In genomic region chr21:40210251-40210650, GRCh38 we compare ENCODE assay signal across 38 cellular contexts.
"Had no signal": no experiment of that assay in that cellular context is flagged by ENCODE, and none has a peak within 500 bp of the region (broad histone marks: within the 10 kb centered on the region; RNA-seq: fewer than 3 reads in every experiment).

No MANE protein-coding gene starts in this region.

- H3K4me3 Mint-ChIP-seq: activated naive CD4-positive, alpha-beta T cell treated with anti-CD3 and anti-CD28 coated beads for 36 hours; activated naive CD4-positive, alpha-beta T cell treated with anti-CD3 and anti-CD28 coated beads, Interleukin-2, amount 10 ng/mL, durations not matched to agents 7 days and 5 days; activated naive CD4-positive, alpha-beta T cell treated with anti-CD3 and anti-CD28 coated beads, Interleukin-2, amount 50 U/mL, for 24 hours; activated naive CD8-positive, alpha-beta T cell; activated naive CD8-positive, alpha-beta T cell treated with anti-CD3 and anti-CD28 coated beads for 36 hours; activated naive CD8-positive, alpha-beta T cell treated with anti-CD3 and anti-CD28 coated beads, Interleukin-2, amount 10 ng/mL, durations not matched to agents 7 days and 5 days; activated naive CD8-positive, alpha-beta T cell treated with anti-CD3 and anti-CD28 coated beads, Interleukin-2, amount 50 U/mL, for 24 hours; activated T-cell treated with anti-CD3 and anti-CD28 coated beads, Interleukin-2, amount 50 U/mL, for 24 hours; activated T-cell treated with anti-CD3 and anti-CD28 coated beads, Interleukin-2, amount 50 U/mL, for 4 hours; activated T-cell treated with anti-CD3 and anti-CD28 coated beads, Interleukin-2, amount 50 U/mL, for 72 hours; activated T-helper 1 cell treated with anti-CD3 and anti-CD28 coated beads, Interleukin-12 subunit alpha, Interleukin-12 subunit beta, Interleukin-2, Interleukin-4 antibody, amounts not matched to agents 30 ng/mL and 10 ng/mL and 1 ng/mL, durations not matched to agents 14 hours and 24 hours and 36 hours; activated T-helper 17 cell treated with anti-CD3 and anti-CD28 coated beads, Interleukin-2, amount 50 U/mL, for 72 hours; brain; central memory CD8-positive, alpha-beta T cell had no signal

- H3K4me1 ChIP-seq: adrenal gland, ascending aorta, body of pancreas, breast epithelium had no signal

- H3K4me1 Mint-ChIP-seq: activated naive CD4-positive, alpha-beta T cell treated with anti-CD3 and anti-CD28 coated beads, Interleukin-2, amount 10 ng/mL, durations not matched to agents 7 days and 5 days; activated naive CD4-positive, alpha-beta T cell treated with anti-CD3 and anti-CD28 coated beads, Interleukin-2, amount 50 U/mL, for 24 hours; activated naive CD8-positive, alpha-beta T cell treated with anti-CD3 and anti-CD28 coated beads for 36 hours; activated naive CD8-positive, alpha-beta T cell treated with anti-CD3 and anti-CD28 coated beads, Interleukin-2, amount 10 ng/mL, durations not matched to agents 7 days and 5 days; activated naive CD8-positive, alpha-beta T cell treated with anti-CD3 and anti-CD28 coated beads, Interleukin-2, amount 50 U/mL, for 24 hours; activated T-helper 17 cell treated with anti-CD3 and anti-CD28 coated beads, Interleukin-2, amount 50 U/mL, for 72 hours; central memory CD8-positive, alpha-beta T cell had no signal

- H3K36me3 ChIP-seq: adrenal gland, ascending aorta, brain microvascular endothelial cell, breast epithelium, cardiac muscle cell had no signal

- H3K9me3 ChIP-seq: adrenal gland, ascending aorta, body of pancreas, breast epithelium had no signal

- H3K27ac Mint-ChIP-seq: activated naive CD4-positive, alpha-beta T cell treated with anti-CD3 and anti-CD28 coated beads for 36 hours; activated naive CD4-positive, alpha-beta T cell treated with anti-CD3 and anti-CD28 coated beads, Interleukin-2, amount 10 ng/mL, durations not matched to agents 7 days and 5 days; activated naive CD4-positive, alpha-beta T cell treated with anti-CD3 and anti-CD28 coated beads, Interleukin-2, amount 50 U/mL, for 24 hours; activated naive CD4-positive, alpha-beta T cell treated with anti-CD3 and anti-CD28 coated beads, Interleukin-2, amount 50 U/mL, for 72 hours; activated naive CD8-positive, alpha-beta T cell; activated naive CD8-positive, alpha-beta T cell treated with anti-CD3 and anti-CD28 coated beads for 36 hours; activated naive CD8-positive, alpha-beta T cell treated with anti-CD3 and anti-CD28 coated beads, Interleukin-2, amount 10 ng/mL, durations not matched to agents 7 days and 5 days; activated naive CD8-positive, alpha-beta T cell treated with anti-CD3 and anti-CD28 coated beads, Interleukin-2, amount 50 U/mL, for 24 hours; activated T-cell treated with anti-CD3 and anti-CD28 coated beads, Interleukin-2, amount 50 U/mL, for 24 hours; activated T-cell treated with anti-CD3 and anti-CD28 coated beads, Interleukin-2, amount 50 U/mL, for 72 hours; activated T-helper 1 cell treated with anti-CD3 and anti-CD28 coated beads, Interleukin-12 subunit alpha, Interleukin-12 subunit beta, Interleukin-2, Interleukin-4 antibody, amounts not matched to agents 30 ng/mL and 10 ng/mL and 1 ng/mL, durations not matched to agents 14 hours and 24 hours and 36 hours; activated T-helper 17 cell treated with anti-CD3 and anti-CD28 coated beads, Interleukin-2, amount 50 U/mL, for 72 hours; activated T-helper 2 cell treated with anti-CD3 and anti-CD28 coated beads, Interferon-gamma antibody, Interleukin-2, Interleukin-4, amounts not matched to agents 10 μg/mL and 5 μg/mL and 100 μg/mL, durations not matched to agents 14 hours and 24 hours and 36 hours had no signal

- H3K9me3 Mint-ChIP-seq: activated naive CD4-positive, alpha-beta T cell treated with anti-CD3 and anti-CD28 coated beads, Interleukin-2, amount 50 U/mL, for 24 hours; activated naive CD4-positive, alpha-beta T cell treated with anti-CD3 and anti-CD28 coated beads, Interleukin-2, amount 50 U/mL, for 72 hours; activated naive CD8-positive, alpha-beta T cell treated with anti-CD3 and anti-CD28 coated beads for 36 hours; activated naive CD8-positive, alpha-beta T cell treated with anti-CD3 and anti-CD28 coated beads, Interleukin-2, amount 10 ng/mL, durations not matched to agents 7 days and 5 days; activated naive CD8-positive, alpha-beta T cell treated with anti-CD3 and anti-CD28 coated beads, Interleukin-2, amount 50 U/mL, for 24 hours; activated T-cell treated with anti-CD3 and anti-CD28 coated beads, Interleukin-2, amount 50 U/mL, for 4 hours had no signal

- DNase-seq: activated effector memory CD4-positive, alpha-beta T cell treated with anti-CD3 and anti-CD28 coated beads, Interleukin-2, amount 50 U/mL, for 16 hours; activated effector memory CD4-positive, alpha-beta T cell treated with Interleukin-2 at 50 U/mL for 16 hours; activated gamma-delta T cell; activated gamma-delta T cell treated with Interleukin-2 at 50 U/mL for 16 hours; activated naive CD4-positive, alpha-beta T cell; activated naive CD4-positive, alpha-beta T cell treated with anti-CD3 and anti-CD28 coated beads for 36 hours; activated naive CD4-positive, alpha-beta T cell treated with anti-CD3 and anti-CD28 coated beads, Interleukin-2, amount 10 ng/mL, durations not matched to agents 7 days and 5 days; activated naive CD4-positive, alpha-beta T cell treated with anti-CD3 and anti-CD28 coated beads, Interleukin-2, amount 50 U/mL, for 16 hours; activated naive CD4-positive, alpha-beta T cell treated with Interleukin-2 at 50 U/mL for 16 hours; activated naive CD8-positive, alpha-beta T cell treated with anti-CD3 and anti-CD28 coated beads for 36 hours; activated naive CD8-positive, alpha-beta T cell treated with anti-CD3 and anti-CD28 coated beads, Interleukin-2, amount 10 ng/mL, durations not matched to agents 7 days and 5 days; activated naive CD8-positive, alpha-beta T cell treated with anti-CD3 and anti-CD28 coated beads, Interleukin-2, amount 50 U/mL, for 24 hours; activated T-cell treated with anti-CD3 and anti-CD28 coated beads, Interleukin-2, amount 50 U/mL, for 1 hour; activated T-cell treated with anti-CD3 and anti-CD28 coated beads, Interleukin-2, amount 50 U/mL, for 24 hours; activated T-cell treated with anti-CD3 and anti-CD28 coated beads, Interleukin-2, amount 50 U/mL, for 4 hours; activated T-cell treated with anti-CD3 and anti-CD28 coated beads, Interleukin-2, amount 50 U/mL, for 48 hours; activated T-cell treated with anti-CD3 and anti-CD28 coated beads, Interleukin-2, amount 50 U/mL, for 72 hours; adrenal gland; amniotic stem cell; amygdala; anterior cingulate cortex; aorta; body of pancreas; brain microvascular endothelial cell; caudate nucleus; central memory CD4-positive, alpha-beta T cell; cerebellar nuclear complex had no signal

- ATAC-seq: activated naive CD4-positive, alpha-beta T cell treated with anti-CD3 and anti-CD28 coated beads, Interleukin-2, amount 50 U/mL, for 72 hours; activated naive CD8-positive, alpha-beta T cell treated with anti-CD3 and anti-CD28 coated beads, Interleukin-2, amount 50 U/mL, for 24 hours; activated T-cell treated with anti-CD3 and anti-CD28 coated beads, Interleukin-2, amount 50 U/mL, for 4 hours; activated T-cell treated with anti-CD3 and anti-CD28 coated beads, Interleukin-2, amount 50 U/mL, for 72 hours; activated T-helper 17 cell treated with anti-CD3 and anti-CD28 coated beads, Interleukin-2, amount 50 U/mL, for 72 hours; body of pancreas had no signal

- H3K27me3 Mint-ChIP-seq: activated naive CD4-positive, alpha-beta T cell treated with anti-CD3 and anti-CD28 coated beads, Interleukin-2, amount 10 ng/mL, durations not matched to agents 7 days and 5 days; activated naive CD8-positive, alpha-beta T cell treated with anti-CD3 and anti-CD28 coated beads for 36 hours; activated naive CD8-positive, alpha-beta T cell treated with anti-CD3 and anti-CD28 coated beads, Interleukin-2, amount 10 ng/mL, durations not matched to agents 7 days and 5 days; activated naive CD8-positive, alpha-beta T cell treated with anti-CD3 and anti-CD28 coated beads, Interleukin-2, amount 50 U/mL, for 24 hours; activated T-cell treated with anti-CD3 and anti-CD28 coated beads, Interleukin-2, amount 50 U/mL, for 24 hours; activated T-helper 17 cell treated with anti-CD3 and anti-CD28 coated beads, Interleukin-2, amount 50 U/mL, for 72 hours; central memory CD8-positive, alpha-beta T cell had no signal

- H3K36me3 Mint-ChIP-seq: activated naive CD4-positive, alpha-beta T cell treated with anti-CD3 and anti-CD28 coated beads, Interleukin-2, amount 10 ng/mL, durations not matched to agents 7 days and 5 days; activated naive CD4-positive, alpha-beta T cell treated with anti-CD3 and anti-CD28 coated beads, Interleukin-2, amount 50 U/mL, for 24 hours; activated naive CD4-positive, alpha-beta T cell treated with anti-CD3 and anti-CD28 coated beads, Interleukin-2, amount 50 U/mL, for 72 hours; activated naive CD8-positive, alpha-beta T cell; activated naive CD8-positive, alpha-beta T cell treated with anti-CD3 and anti-CD28 coated beads for 36 hours; activated naive CD8-positive, alpha-beta T cell treated with anti-CD3 and anti-CD28 coated beads, Interleukin-2, amount 10 ng/mL, durations not matched to agents 7 days and 5 days; brain had no signal

- H3K27me3 ChIP-seq: adrenal gland, ascending aorta, body of pancreas, brain microvascular endothelial cell, breast epithelium, cardiac muscle cell had no signal

- H3K27ac ChIP-seq: adrenal gland, ascending aorta, body of pancreas, brain microvascular endothelial cell, breast epithelium, cardiac muscle cell had no signal

- H3K4me3 ChIP-seq: adrenal gland, ascending aorta, body of pancreas, breast epithelium, cardiac muscle cell had no signal
